13 cellular contexts compared by ENCODE assay signal in the genomic region with DNA sequence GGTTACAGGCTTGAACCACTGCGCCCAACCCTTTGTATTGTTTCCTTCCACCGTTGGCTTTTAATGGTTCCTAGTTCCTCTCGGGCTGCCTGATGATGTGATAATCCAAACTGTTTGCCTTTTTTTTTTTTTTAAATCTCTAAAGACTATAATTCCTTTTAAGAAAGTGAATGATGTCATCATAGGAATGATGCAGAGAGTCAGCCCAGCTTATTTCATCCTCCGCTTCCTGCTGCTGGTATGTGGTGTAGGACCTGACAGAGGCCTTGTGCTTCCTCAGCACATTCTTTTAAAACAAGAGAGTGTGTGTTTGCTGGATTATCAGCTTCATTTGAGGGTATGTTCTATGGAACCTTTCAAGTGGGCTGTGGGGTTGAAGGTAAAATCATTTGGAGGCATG.
"Had no signal": no experiment of that assay in that cellular context is flagged by ENCODE, and none has a peak within 500 bp of the region (broad histone marks: within the 10 kb centered on the region; RNA-seq: fewer than 3 reads in every experiment).

No MANE protein-coding gene starts in this region.

- H3K9me3 ChIP-seq: left lung, ovary, stomach, thyroid gland, uterus had no signal

- H3K9ac ChIP-seq: neural progenitor cell had no signal

- H3K4me1 ChIP-seq: neural progenitor cell, thyroid gland had no signal

- H3K4me3 ChIP-seq: left lung, neural progenitor cell, ovary, stomach, thyroid gland, uterus had no signal

- H3K36me3 ChIP-seq: left lung, neural progenitor cell, ovary, stomach, thyroid gland, uterus had no signal

- H2AFZ ChIP-seq: neural progenitor cell had no signal

- H3K4me2 ChIP-seq: neural progenitor cell had no signal

- DNase-seq: activated CD8-positive, alpha-beta memory T cell treated with anti-CD3 and anti-CD28 coated beads, Interleukin-2, amount 10 ng/mL, durations not matched to agents 7 days and 5 days; activated effector memory CD4-positive, alpha-beta T cell treated with anti-CD3 and anti-CD28 coated beads, Interleukin-2, amount 50 U/mL, for 16 hours; activated T-cell treated with anti-CD3 and anti-CD28 coated beads, Interleukin-2, amount 50 U/mL, for 4 hours; anterior cingulate cortex; immature natural killer cell; left lung; ovary; stimulated activated CD4-positive, alpha-beta T cell treated with anti-CD3 and anti-CD28 coated beads, Interleukin-4, amount 100 ng/mL, for 4 hours; stomach; thyroid gland; uterus had no signal

- H3K27me3 ChIP-seq: left lung, neural progenitor cell, ovary, stomach, thyroid gland, uterus had no signal

- ATAC-seq: activated CD4-positive, CD25-positive, alpha-beta regulatory T cell treated with anti-CD3 and anti-CD28 coated beads, Interleukin-2, amount 50 U/mL, for 24 hours; activated CD8-positive, alpha-beta memory T cell treated with anti-CD3 and anti-CD28 coated beads, Interleukin-2, amount 10 ng/mL, durations not matched to agents 7 days and 5 days; activated T-cell treated with anti-CD3 and anti-CD28 coated beads, Interleukin-2, amount 50 U/mL, for 4 hours; left lung had no signal

- H3K27ac ChIP-seq: left lung, neural progenitor cell, ovary, stomach, thyroid gland, uterus had no signal
